In the genomic region with DNA sequence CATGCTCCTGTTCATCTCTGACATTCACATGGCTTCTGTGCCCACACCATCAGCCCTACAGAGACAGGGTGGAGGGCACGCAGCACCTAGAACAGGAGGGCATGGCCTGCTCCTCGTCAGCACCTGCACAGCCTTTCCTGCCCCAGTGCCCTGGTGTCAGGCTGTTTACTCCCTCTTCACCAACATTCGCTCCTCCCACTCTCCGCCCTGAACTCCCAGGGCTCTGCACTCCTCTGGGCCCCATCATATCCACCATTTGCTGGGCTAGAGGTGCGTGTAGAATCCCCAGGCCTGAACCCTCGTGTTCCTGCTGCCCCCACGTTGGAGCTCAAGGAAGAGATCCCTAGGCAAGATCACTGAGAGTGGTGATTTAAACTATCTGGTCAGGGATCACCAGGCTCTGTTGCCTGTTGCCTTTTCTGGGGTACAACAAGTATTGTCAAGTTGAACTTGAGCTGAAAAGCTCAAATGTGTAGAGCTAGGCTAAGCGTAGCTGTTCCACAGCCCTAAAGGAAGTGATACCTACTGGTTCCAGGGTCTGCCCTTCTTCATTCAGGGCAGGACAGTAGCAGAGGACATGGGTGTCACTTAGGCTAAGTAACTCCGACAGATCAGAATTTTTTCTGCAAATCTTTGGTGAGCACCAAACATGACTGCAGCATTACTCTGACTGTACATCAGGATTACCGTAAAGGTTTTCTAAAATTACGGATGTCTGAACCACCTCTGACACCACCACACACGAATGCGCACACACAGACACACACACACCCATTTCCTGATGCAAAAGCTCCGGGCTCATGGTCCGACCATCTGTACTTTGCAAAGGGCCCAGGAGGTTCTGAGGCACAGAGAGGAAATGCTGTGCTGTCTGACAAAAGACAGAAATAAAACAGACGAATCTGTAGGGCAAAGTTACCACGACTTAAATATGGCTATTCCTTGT, we compare ENCODE assay signal across 10 cellular contexts. TPM values are rescaled to one million over a fixed set of nuclear protein-coding genes. Genes with fewer than 3 reads are reported as not detected.
A peak's percentile ranks its signal among the peaks of the same experiment; 100 is the strongest.
DNase-seq lines count a peak whose midpoint lies in the region; ATAC-seq and TF ChIP-seq lines count a peak whose summit lies in the region.
"Had no signal": no experiment of that assay in that cellular context is flagged by ENCODE, and none has a peak within 500 bp of the region (broad histone marks: within the 10 kb centered on the region; RNA-seq: fewer than 3 reads in every experiment).

No MANE protein-coding gene starts in this region.

- H3K36me3 ChIP-seq in GM06990 (ENCODE audit: control insufficient read depth, insufficient read depth, low read length) (no peaks in the 10 kb centered on the region), OCI-LY3 (replicated peaks; ENCODE audit: low read depth, low read length) (no peaks in the 10 kb centered on the region), psoas muscle (ENCODE audit: insufficient read depth in 1 of 2, low read depth in 1 of 2) (no peaks in the 10 kb centered on the region)

- no peaks in the 10 kb centered on the region for H3K9me3 ChIP-seq in OCI-LY3 (ENCODE audit: insufficient read depth, low read length)
- H3K9me3 ChIP-seq in psoas muscle = no peaks in the 10 kb centered on the region

- H3K4me1 Mint-ChIP-seq in activated T-helper 2 cell treated with anti-CD3 and anti-CD28 coated beads, Interferon-gamma antibody, Interleukin-2, Interleukin-4, amounts not matched to agents 10 μg/mL and 5 μg/mL and 100 μg/mL, durations not matched to agents 14 hours and 24 hours and 36 hours (ENCODE audit: low read depth) = peaks cover 20% of the 10 kb centered on the region

- H3K27ac ChIP-seq in OCI-LY3 (ENCODE audit: low read length) (peak overlapping the region; percentile 99), psoas muscle (no peak overlapping the region)

- WGBS in psoas muscle, 3 donors = 69 to 73% (median 72%) methylated on average over 17 of the region's 17 CpGs

- no peak overlapping the region for H3K4me3 Mint-ChIP-seq in activated T-helper 2 cell treated with anti-CD3 and anti-CD28 coated beads, Interferon-gamma antibody, Interleukin-2, Interleukin-4, amounts not matched to agents 10 μg/mL and 5 μg/mL and 100 μg/mL, durations not matched to agents 14 hours and 24 hours and 36 hours (ENCODE audit: low read depth)

- peak overlapping the region; percentile 74 for H3K9ac ChIP-seq in OCI-LY3 (ENCODE audit: low read length)

- H3K79me2 ChIP-seq in OCI-LY3 (ENCODE audit: low read length) = no peaks in the 10 kb centered on the region

- in situ Hi-C loops in GM13977 (cut with MboI; ENCODE audit: low pct_unique_long_range_greater_than_20kb, low sequenced_read_pairs, unreplicated experiment) = no loop called here

- no peaks in the 10 kb centered on the region for H4K20me1 ChIP-seq in OCI-LY3 (ENCODE audit: insufficient read depth, low read length)

- no peaks in the 10 kb centered on the region for H3K36me3 Mint-ChIP-seq in activated T-helper 2 cell treated with anti-CD3 and anti-CD28 coated beads, Interferon-gamma antibody, Interleukin-2, Interleukin-4, amounts not matched to agents 10 μg/mL and 5 μg/mL and 100 μg/mL, durations not matched to agents 14 hours and 24 hours and 36 hours (ENCODE audit: low read depth)

- H3K27ac Mint-ChIP-seq in activated T-helper 2 cell treated with anti-CD3 and anti-CD28 coated beads, Interferon-gamma antibody, Interleukin-2, Interleukin-4, amounts not matched to agents 10 μg/mL and 5 μg/mL and 100 μg/mL, durations not matched to agents 14 hours and 24 hours and 36 hours = no peak overlapping the region

- no peaks in the 10 kb centered on the region for H3K27me3 Mint-ChIP-seq in activated T-helper 2 cell treated with anti-CD3 and anti-CD28 coated beads, Interferon-gamma antibody, Interleukin-2, Interleukin-4, amounts not matched to agents 10 μg/mL and 5 μg/mL and 100 μg/mL, durations not matched to agents 14 hours and 24 hours and 36 hours (ENCODE audit: low read depth)

- H3K27me3 ChIP-seq in GM06990 (replicated peaks; ENCODE audit: control insufficient read depth, insufficient read depth, low read length) = no peaks in the 10 kb centered on the region
- no peaks in the 10 kb centered on the region for H3K27me3 ChIP-seq in OCI-LY3 (ENCODE audit: low read depth, low read length)
- no peaks in the 10 kb centered on the region for H3K27me3 ChIP-seq in psoas muscle (ENCODE audit: insufficient read depth in 3 of 3, low read length in 2 of 3)

- H3K4me1 ChIP-seq in OCI-LY3 (ENCODE audit: low read length) = peaks cover 66% of the 10 kb centered on the region
- H3K4me1 ChIP-seq in psoas muscle = no peaks in the 10 kb centered on the region

- ATAC-seq in GM21381 (IDR thresholded peaks at IDR 0.05; ENCODE audit: unreplicated experiment) = peak; percentile 48
- peak; percentile 48 for ATAC-seq in esophagus mucosa
- no peak for ATAC-seq in psoas muscle

- H2AFZ ChIP-seq in OCI-LY3 (ENCODE audit: low read depth, low read length) = peak overlapping the region; percentile 15

- H3K4me2 ChIP-seq in OCI-LY3 (ENCODE audit: low read length) = peak overlapping the region; percentile 58

- DNase-seq in GM06990 (ENCODE audit: extremely low read depth, insufficient read length) (peak; percentile 54), NCI-H1694 (lab: John Stamatoyannopoulos, UW) (no peak), GM13977 (ENCODE audit: low spot score) (no peak), psoas muscle (no peak)
- no peak for DNase-seq in activated T-helper 2 cell treated with anti-CD3 and anti-CD28 coated beads, Interferon-gamma antibody, Interleukin-2, Interleukin-4, amounts not matched to agents 10 μg/mL and 5 μg/mL and 100 μg/mL, durations not matched to agents 14 hours and 24 hours and 36 hours (ENCODE audit: low spot score)
- DNase-seq: COR-L47, NCI-H1436 had no signal

- H3K9me3 Mint-ChIP-seq in activated T-helper 2 cell treated with anti-CD3 and anti-CD28 coated beads, Interferon-gamma antibody, Interleukin-2, Interleukin-4, amounts not matched to agents 10 μg/mL and 5 μg/mL and 100 μg/mL, durations not matched to agents 14 hours and 24 hours and 36 hours = no peaks in the 10 kb centered on the region

- TF ChIP-seq CTCF in GM06990 (IDR thresholded peaks at IDR 0.05; ENCODE audit: insufficient read depth, low read length, poor library complexity, severe bottlenecking) (no peak), OCI-LY3 (IDR thresholded peaks at IDR 0.05; ENCODE audit: low read depth, low read length) (no peak), GM13977 (IDR thresholded peaks at IDR 0.05; ENCODE audit: extremely low read depth, insufficient read depth, missing control alignments) (no peak), psoas muscle (IDR thresholded peaks at IDR 0.05) (no peak)

- intact Hi-C loops in psoas muscle (cut with DNase I) = no loop called here
- intact Hi-C loops in activated T-helper 2 cell treated with anti-CD3 and anti-CD28 coated beads, Interferon-gamma antibody, Interleukin-2, Interleukin-4, amounts not matched to agents 10 μg/mL and 5 μg/mL and 100 μg/mL, durations not matched to agents 14 hours and 24 hours and 36 hours (cut with micrococcal nuclease) = no loop called here

- H3K4me3 ChIP-seq in GM06990 (replicated peaks; ENCODE audit: low read depth, low read length) = no peak overlapping the region
- H3K4me3 ChIP-seq in OCI-LY3 (ENCODE audit: low read length) = peak overlapping the region; percentile 15; the same call in 1 of the 2 replicates
- no peak overlapping the region for H3K4me3 ChIP-seq in psoas muscle

RNA-seq across cellular contexts. Expression of a gene that starts 43.7 kb away (rescaled TPM):
- 11.8 TPM for total RNA-seq in esophagus mucosa
- 1 to 10 TPM; 1.1 to 2.5 (median 1.4) TPM for total RNA-seq in psoas muscle
- 1 to 10 TPM in 2 of 3 donors, under 1 TPM in 1; 0.86 to 1.5 (median 1.3) TPM for polyA plus RNA-seq in psoas muscle
- 25.8 and 27.4 TPM in 2 replicates for total RNA-seq in activated T-helper 2 cell treated with anti-CD3 and anti-CD28 coated beads, Interferon-gamma antibody, Interleukin-2, Interleukin-4, amounts not matched to agents 10 μg/mL and 5 μg/mL and 100 μg/mL, durations not matched to agents 14 hours and 24 hours and 36 hours

Comparison
In these comparisons a context has a peak if more than half of its experiments do, and no peak if none do; other contexts are left out.
1. ATAC-seq: peak in GM21381 (single experiment) and esophagus mucosa (single experiment); none in psoas muscle (0 of 4).